ENCODE assay signal across 1 cellular context in genomic region chr22:38079804-38080203, GRCh38.
TF ChIP-seq lines count a peak whose summit lies in the region.

No MANE protein-coding gene starts in this region.

TF ChIP-seq in IMR-90, 13 proteins besides CTCF, POLR2A, EP300 and RAD21 (continued from another document):
- TF ChIP-seq MAZ (IDR thresholded peaks at IDR 0.05; ENCODE audit: borderline replicate concordance, low read depth, low read length) (no peak), USF2 (IDR thresholded peaks at IDR 0.05; ENCODE audit: low read depth, low read length) (no peak), CHD1 (IDR thresholded peaks at IDR 0.05; ENCODE audit: low read depth, low read length) (no peak), RFX5 (IDR thresholded peaks at IDR 0.05; ENCODE audit: low read depth, low read length) (no peak), SMC3 (IDR thresholded peaks at IDR 0.05; ENCODE audit: low read depth, low read length) (no peak)
TF ChIP-seq in IMR-90: peak in this region for 0.
